24 cellular contexts compared by ENCODE assay signal in the genomic region with DNA sequence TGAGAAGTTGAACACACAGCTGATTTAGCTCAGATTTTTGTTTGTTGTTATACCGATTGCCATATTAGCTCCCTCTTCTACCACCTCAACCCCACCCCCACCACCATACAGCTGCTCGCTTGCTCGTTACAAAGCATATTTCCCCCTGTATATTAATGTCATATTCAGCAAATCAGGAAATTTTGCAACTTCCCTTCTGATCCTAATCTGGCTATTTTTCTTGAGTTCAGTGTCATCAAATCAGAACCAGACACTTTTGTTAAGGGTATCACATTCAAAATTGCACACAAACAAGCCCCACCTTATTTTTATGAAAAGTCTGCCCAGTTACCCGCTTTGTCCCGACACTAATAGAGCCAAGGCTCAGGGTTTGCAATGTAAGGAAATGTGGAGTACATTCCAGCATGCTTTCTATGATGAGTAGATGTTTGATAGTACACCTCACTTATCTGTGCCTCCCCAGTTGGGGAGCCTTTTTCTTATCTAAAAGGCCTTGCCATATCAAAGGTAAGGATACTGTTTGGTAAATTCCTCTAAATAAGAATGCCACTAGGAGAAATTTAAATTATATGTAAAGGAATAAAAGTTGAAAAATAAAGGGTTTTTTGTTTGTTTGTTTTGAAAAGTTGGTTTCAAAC.
DNase-seq lines count a peak whose midpoint lies in the region; ATAC-seq, FAIRE-seq and TF ChIP-seq lines count a peak whose summit lies in the region.
"Had no signal": no experiment of that assay in that cellular context is flagged by ENCODE, and none has a peak within 500 bp of the region (broad histone marks: within the 10 kb centered on the region; RNA-seq: fewer than 3 reads in every experiment).

No MANE protein-coding gene starts in this region.

- H3K9me3 ChIP-seq in RWPE2 (ENCODE audit: severe bottlenecking): no peaks in the 10 kb centered on the region
- no peaks in the 10 kb centered on the region for H3K9me3 ChIP-seq in gastrocnemius medialis
- H3K9me3 ChIP-seq: mucosa of descending colon, transverse colon had no signal

- H3K4me3 ChIP-seq in RWPE2 (ENCODE audit: severe bottlenecking) (no peak overlapping the region), gastrocnemius medialis (no peak overlapping the region)
- H3K4me3 ChIP-seq: mucosa of descending colon, transverse colon had no signal

- ATAC-seq in RWPE2 (ENCODE audit: low read depth) (no peak), foreskin keratinocyte (no peak), gastrocnemius medialis (no peak), HG03520 (IDR thresholded peaks at IDR 0.05; ENCODE audit: unreplicated experiment) (no peak)
- ATAC-seq: effector memory CD8-positive, alpha-beta T cell; Panc1; stimulated activated effector memory CD8-positive, alpha-beta T cell treated with anti-CD3 and anti-CD28 coated beads, Interleukin-12 subunit alpha, Interleukin-12 subunit beta, amount 100 ng/mL, for 72 hours had no signal

- peak overlapping the region; percentile 88 for H3K27ac ChIP-seq in RWPE2 (ENCODE audit: poor library complexity, severe bottlenecking)
- H3K27ac ChIP-seq in foreskin keratinocyte: peak overlapping the region; percentile 72
- H3K27ac ChIP-seq in gastrocnemius medialis: peak overlapping the region; percentile 17 to 79 (median 69)

- CTCF ChIA-PET in GM10248 (lab: Yijun Ruan, JAX): no interaction called here

- no peaks in the 10 kb centered on the region for H3K36me3 ChIP-seq in RWPE2 (ENCODE audit: low read depth)
- H3K36me3 ChIP-seq in gastrocnemius medialis: no peaks in the 10 kb centered on the region
- H3K36me3 ChIP-seq: transverse colon had no signal

- no peak for TF ChIP-seq POLR2A in gastrocnemius medialis (IDR thresholded peaks at IDR 0.05)

- in situ Hi-C loops in gastrocnemius medialis (cut with MboI; ENCODE audit: low sequenced_read_pairs in 4 of 4): no loop called here

- H3K4me1 ChIP-seq in RWPE2 (ENCODE audit: insufficient read depth, poor library complexity, severe bottlenecking) (peaks cover 20% of the 10 kb centered on the region), foreskin keratinocyte (peaks cover 21% of the 10 kb centered on the region), gastrocnemius medialis (peaks cover 20 to 35% of the 10 kb centered on the region in 2 donors)

- FAIRE-seq in GM19239 (lab: Jason Lieb, UNC): peak; percentile 33
- FAIRE-seq: bronchial epithelial cell, H1 had no signal

- DNase-seq in GM19239 (ENCODE audit: insufficient read length, low spot score) (no peak), RWPE2 (ENCODE audit: low spot score) (no peak), foreskin keratinocyte (no peak), gastrocnemius medialis (no peak), GM10248 (ENCODE audit: extremely low spot score) (no peak), T-helper 1 cell (no peak), midbrain (lab: John Stamatoyannopoulos, UW) (no peak)
- DNase-seq: activated CD4-positive, alpha-beta T cell treated with anti-CD3 and anti-CD28 coated beads, Interleukin-2, amount 50 U/mL, for 4 hours; activated T-cell treated with anti-CD3 and anti-CD28 coated beads, Interleukin-2, amount 50 U/mL, for 1 hour; C1 segment of cervical spinal cord; effector memory CD8-positive, alpha-beta T cell; KBM-7; left cardiac atrium; mucosa of descending colon; NCI-H1105 treated with DMSO at 0.1 percent for 48 hours; NCI-H82; occipital lobe; SW 1271; transverse colon had no signal

- intact Hi-C loops in gastrocnemius medialis (cut with DNase I; ENCODE audit: low total_unique reads): no loop called here

- POLR2A ChIA-PET in GM10248 (lab: Yijun Ruan, JAX): no interaction called here

- TF ChIP-seq CTCF in RWPE2 (IDR thresholded peaks at IDR 0.05; ENCODE audit: poor library complexity, severe bottlenecking) (no peak), foreskin keratinocyte (conservative IDR thresholded peaks at IDR 0.05) (no peak), gastrocnemius medialis (IDR thresholded peaks at IDR 0.05 in 4 of 5, conservative IDR thresholded peaks at IDR 0.05 in 1 of 5) (no peak), GM10248 (IDR thresholded peaks at IDR 0.05; ENCODE audit: control extremely low read depth, extremely low read depth, low read depth, missing control alignments) (no peak)

- H3K27me3 ChIP-seq in RWPE2 (ENCODE audit: insufficient read depth, poor library complexity, severe bottlenecking): no peaks in the 10 kb centered on the region
- no peaks in the 10 kb centered on the region for H3K27me3 ChIP-seq in foreskin keratinocyte
- no peaks in the 10 kb centered on the region for H3K27me3 ChIP-seq in gastrocnemius medialis
- H3K27me3 ChIP-seq: transverse colon had no signal
